1 cellular context compared by ENCODE assay signal in genomic region chr4:94571301-94571700, GRCh38.
TF ChIP-seq lines count a peak whose summit lies in the region.

No MANE protein-coding gene starts in this region.

TF ChIP-seq in GM23338, 12 proteins besides CTCF, POLR2A, EP300 and RAD21 (continued from another document):
- TF ChIP-seq, protein P1, sequence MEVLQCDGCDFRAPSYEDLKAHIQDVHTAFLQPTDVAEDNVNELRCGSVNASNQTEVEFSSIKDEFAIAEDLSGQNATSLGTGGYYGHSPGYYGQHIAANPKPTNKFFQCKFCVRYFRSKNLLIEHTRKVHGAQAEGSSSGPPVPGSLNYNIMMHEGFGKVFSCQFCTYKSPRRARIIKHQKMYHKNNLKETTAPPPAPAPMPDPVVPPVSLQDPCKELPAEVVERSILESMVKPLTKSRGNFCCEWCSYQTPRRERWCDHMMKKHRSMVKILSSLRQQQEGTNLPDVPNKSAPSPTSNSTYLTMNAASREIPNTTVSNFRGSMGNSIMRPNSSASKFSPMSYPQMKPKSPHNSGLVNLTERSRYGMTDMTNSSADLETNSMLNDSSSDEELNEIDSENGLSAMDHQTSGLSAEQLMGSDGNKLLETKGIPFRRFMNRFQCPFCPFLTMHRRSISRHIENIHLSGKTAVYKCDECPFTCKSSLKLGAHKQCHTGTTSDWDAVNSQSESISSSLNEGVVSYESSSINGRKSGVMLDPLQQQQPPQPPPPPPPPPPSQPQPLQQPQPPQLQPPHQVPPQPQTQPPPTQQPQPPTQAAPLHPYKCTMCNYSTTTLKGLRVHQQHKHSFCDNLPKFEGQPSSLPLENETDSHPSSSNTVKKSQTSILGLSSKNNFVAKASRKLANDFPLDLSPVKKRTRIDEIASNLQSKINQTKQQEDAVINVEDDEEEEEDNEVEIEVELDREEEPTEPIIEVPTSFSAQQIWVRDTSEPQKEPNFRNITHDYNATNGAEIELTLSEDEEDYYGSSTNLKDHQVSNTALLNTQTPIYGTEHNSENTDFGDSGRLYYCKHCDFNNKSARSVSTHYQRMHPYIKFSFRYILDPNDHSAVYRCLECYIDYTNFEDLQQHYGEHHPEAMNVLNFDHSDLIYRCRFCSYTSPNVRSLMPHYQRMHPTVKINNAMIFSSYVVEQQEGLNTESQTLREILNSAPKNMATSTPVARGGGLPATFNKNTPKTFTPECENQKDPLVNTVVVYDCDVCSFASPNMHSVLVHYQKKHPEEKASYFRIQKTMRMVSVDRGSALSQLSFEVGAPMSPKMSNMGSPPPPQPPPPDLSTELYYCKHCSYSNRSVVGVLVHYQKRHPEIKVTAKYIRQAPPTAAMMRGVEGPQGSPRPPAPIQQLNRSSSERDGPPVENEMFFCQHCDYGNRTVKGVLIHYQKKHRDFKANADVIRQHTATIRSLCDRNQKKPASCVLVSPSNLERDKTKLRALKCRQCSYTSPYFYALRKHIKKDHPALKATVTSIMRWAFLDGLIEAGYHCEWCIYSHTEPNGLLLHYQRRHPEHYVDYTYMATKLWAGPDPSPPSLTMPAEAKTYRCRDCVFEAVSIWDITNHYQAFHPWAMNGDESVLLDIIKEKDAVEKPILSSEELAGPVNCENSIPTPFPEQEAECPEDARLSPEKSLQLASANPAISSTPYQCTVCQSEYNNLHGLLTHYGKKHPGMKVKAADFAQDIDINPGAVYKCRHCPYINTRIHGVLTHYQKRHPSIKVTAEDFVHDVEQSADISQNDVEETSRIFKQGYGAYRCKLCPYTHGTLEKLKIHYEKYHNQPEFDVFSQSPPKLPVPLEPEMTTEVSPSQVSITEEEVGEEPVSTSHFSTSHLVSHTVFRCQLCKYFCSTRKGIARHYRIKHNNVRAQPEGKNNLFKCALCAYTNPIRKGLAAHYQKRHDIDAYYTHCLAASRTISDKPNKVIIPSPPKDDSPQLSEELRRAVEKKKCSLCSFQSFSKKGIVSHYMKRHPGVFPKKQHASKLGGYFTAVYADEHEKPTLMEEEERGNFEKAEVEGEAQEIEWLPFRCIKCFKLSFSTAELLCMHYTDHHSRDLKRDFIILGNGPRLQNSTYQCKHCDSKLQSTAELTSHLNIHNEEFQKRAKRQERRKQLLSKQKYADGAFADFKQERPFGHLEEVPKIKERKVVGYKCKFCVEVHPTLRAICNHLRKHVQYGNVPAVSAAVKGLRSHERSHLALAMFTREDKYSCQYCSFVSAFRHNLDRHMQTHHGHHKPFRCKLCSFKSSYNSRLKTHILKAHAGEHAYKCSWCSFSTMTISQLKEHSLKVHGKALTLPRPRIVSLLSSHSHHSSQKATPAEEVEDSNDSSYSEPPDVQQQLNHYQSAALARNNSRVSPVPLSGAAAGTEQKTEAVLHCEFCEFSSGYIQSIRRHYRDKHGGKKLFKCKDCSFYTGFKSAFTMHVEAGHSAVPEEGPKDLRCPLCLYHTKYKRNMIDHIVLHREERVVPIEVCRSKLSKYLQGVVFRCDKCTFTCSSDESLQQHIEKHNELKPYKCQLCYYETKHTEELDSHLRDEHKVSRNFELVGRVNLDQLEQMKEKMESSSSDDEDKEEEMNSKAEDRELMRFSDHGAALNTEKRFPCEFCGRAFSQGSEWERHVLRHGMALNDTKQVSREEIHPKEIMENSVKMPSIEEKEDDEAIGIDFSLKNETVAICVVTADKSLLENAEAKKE (CRISPR knock-in tag; IDR thresholded peaks at IDR 0.05) = no peak
- TF ChIP-seq EZH2 (IDR thresholded peaks at IDR 0.05; ENCODE audit: low read depth, unreplicated experiment) = no peak
